Comparison of ENCODE assay signal across 1 cellular context in the genomic region with DNA sequence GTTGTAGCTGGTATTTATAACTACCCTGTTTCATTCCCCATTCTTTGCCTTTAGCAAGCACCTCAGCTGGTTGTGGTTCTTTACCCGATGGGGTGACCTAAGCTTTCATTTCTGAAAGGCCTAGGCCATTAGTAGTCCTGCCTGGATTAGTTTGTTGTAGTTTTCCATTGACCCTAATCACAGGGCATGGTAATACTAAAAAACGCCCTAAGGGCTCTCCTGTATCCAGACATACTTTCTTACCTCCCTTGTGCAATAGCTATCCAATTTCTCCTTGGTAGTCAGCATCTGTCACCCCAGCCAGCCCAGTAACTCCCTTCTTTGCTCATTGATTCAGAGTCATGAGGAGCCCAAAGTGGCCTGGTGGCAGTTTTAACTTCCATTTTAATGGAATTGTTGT.
TF ChIP-seq lines count a peak whose summit lies in the region.

No MANE protein-coding gene starts in this region.

TF ChIP-seq in GM12878, 131 proteins besides CTCF, POLR2A, EP300 and RAD21:
- peak; percentile 18; the same call in 1 of the 2 replicates for TF ChIP-seq CBFB (IDR thresholded peaks at IDR 0.05; ENCODE audit: low read depth)
- TF ChIP-seq NFYA (IDR thresholded peaks at IDR 0.05; ENCODE audit: borderline replicate concordance, low read depth, low read length), result no peak
- TF ChIP-seq RUNX3 (IDR thresholded peaks at IDR 0.05; ENCODE audit: low read length), result peak; percentile 62
